20 cellular contexts compared by ENCODE assay signal in the genomic region with DNA sequence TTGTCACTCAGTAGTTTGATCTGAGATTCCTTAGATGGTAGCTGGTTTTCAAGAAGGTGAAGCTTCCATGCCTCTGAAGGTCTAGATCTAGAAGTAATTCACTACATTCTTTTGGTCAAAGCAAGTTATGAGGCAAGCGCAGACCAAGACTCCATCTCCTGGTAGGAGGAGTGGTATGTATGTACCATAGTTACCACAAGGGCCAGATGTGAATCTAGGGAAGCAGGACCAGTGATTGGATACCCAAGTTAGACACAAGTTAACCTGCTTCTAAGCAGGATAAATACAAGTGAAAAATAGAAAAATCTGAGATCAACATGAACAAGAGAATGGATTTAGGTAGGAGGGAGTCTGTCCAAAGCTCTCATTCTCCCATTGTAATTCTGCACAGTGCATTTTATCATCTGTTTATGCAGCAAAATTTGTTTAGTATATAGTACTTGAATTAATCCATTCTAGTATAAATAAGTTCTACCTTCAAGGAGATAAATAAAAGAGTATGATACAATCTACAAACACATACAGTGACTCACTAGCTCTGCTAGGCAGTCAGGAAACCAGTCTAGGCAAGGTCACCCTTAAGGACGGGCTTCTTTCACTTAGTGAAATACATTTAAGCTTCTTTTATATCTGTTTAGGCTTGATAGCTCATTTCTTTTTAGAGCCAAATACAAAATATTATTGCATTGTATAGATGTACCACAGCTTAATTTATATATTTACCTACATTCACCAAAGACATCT. TPM values are rescaled to one million over a fixed set of nuclear protein-coding genes. Genes with fewer than 3 reads are reported as not detected.
DNase-seq lines count a peak whose midpoint lies in the region; ATAC-seq and TF ChIP-seq lines count a peak whose summit lies in the region.
"Had no signal": no experiment of that assay in that cellular context is flagged by ENCODE, and none has a peak within 500 bp of the region (broad histone marks: within the 10 kb centered on the region; RNA-seq: fewer than 3 reads in every experiment).

No MANE protein-coding gene starts in this region.

- H3K36me3 ChIP-seq in breast epithelium, result no peaks in the 10 kb centered on the region
- H3K36me3 ChIP-seq: BLaER1, esophagus squamous epithelium, lower lobe of right lung had no signal

- intact Hi-C loops in breast epithelium (cut with DNase I; ENCODE audit: low total_unique reads), result no loop called here

- peak; percentile 40 to 55 for DNase-seq in T47D (ENCODE audit: low read depth in 1 of 2, low spot score in 1 of 2)
- DNase-seq in breast epithelium (ENCODE audit: low spot score in 2 of 2), result no peak
- DNase-seq in M059J (ENCODE audit: low read depth), result peak; percentile 70
- peak; percentile 16 for DNase-seq in dermis blood vessel endothelial cell
- DNase-seq in natural killer cell treated with Interleukin-12 subunit alpha and Interleukin-12 subunit beta and Interleukin-15 and Interleukin-18, amount 100 ng/mL, for 72 hours (ENCODE audit: low spot score), result no peak
- DNase-seq: activated CD4-positive, alpha-beta T cell treated with anti-CD3 and anti-CD28 coated beads, Interleukin-2, amount 50 U/mL, for 1 hour; DMS79 treated with DMSO at 0.1 percent for 48 hours; esophagus squamous epithelium; lower lobe of right lung; MV-4-11; NCI-H2107; RPMI8226; stimulated activated CD4-positive, alpha-beta T cell treated with anti-CD3 and anti-CD28 coated beads, Interleukin-2, amount 100 ng/mL, for 48 hours; trophoblast cell had no signal

- H3K4me3 Mint-ChIP-seq in natural killer cell treated with Interleukin-12 subunit alpha and Interleukin-12 subunit beta and Interleukin-15 and Interleukin-18, amount 100 ng/mL, for 72 hours, result peak overlapping the region; percentile 61
- H3K4me3 Mint-ChIP-seq: neural crest cell; T-helper 1 cell treated with Interleukin-12 subunit alpha and Interleukin-12 subunit beta and Interleukin-4 antibody, amounts not matched to agents 30 μg/mL and 1 μg/mL, for 36 hours had no signal

- in situ Hi-C loops in T47D (cut with HindIII; ENCODE audit: low pct_unique_long_range_greater_than_20kb, low sequenced_read_pairs), result no loop called here

- no peaks in the 10 kb centered on the region for H3K4me1 ChIP-seq in breast epithelium

- ATAC-seq in natural killer cell treated with Interleukin-12 subunit alpha and Interleukin-12 subunit beta and Interleukin-15 and Interleukin-18, amount 100 ng/mL, for 72 hours, result peak; percentile 72 to 76
- ATAC-seq in GM21526 (IDR thresholded peaks at IDR 0.05; ENCODE audit: low FRiP score, unreplicated experiment), result no peak
- no peak for ATAC-seq in HG03354 (IDR thresholded peaks at IDR 0.05; ENCODE audit: poor library complexity, severe bottlenecking, unreplicated experiment)
- ATAC-seq in HG03135 (IDR thresholded peaks at IDR 0.05; ENCODE audit: unreplicated experiment), result no peak
- ATAC-seq: lower lobe of right lung had no signal

- no peak overlapping the region for H3K27ac ChIP-seq in breast epithelium
- H3K27ac ChIP-seq: BLaER1, esophagus squamous epithelium, lower lobe of right lung had no signal

- H3K4me3 ChIP-seq in breast epithelium, result no peak overlapping the region
- H3K4me3 ChIP-seq: BLaER1, esophagus squamous epithelium, lower lobe of right lung had no signal

- H3K27me3 Mint-ChIP-seq in natural killer cell treated with Interleukin-12 subunit alpha and Interleukin-12 subunit beta and Interleukin-15 and Interleukin-18, amount 100 ng/mL, for 72 hours, result no peaks in the 10 kb centered on the region

- peak overlapping the region; percentile 85 to 93 for H3K27ac Mint-ChIP-seq in natural killer cell treated with Interleukin-12 subunit alpha and Interleukin-12 subunit beta and Interleukin-15 and Interleukin-18, amount 100 ng/mL, for 72 hours

- H3K9me3 ChIP-seq in breast epithelium, result no peaks in the 10 kb centered on the region
- H3K9me3 ChIP-seq: esophagus squamous epithelium, lower lobe of right lung had no signal

- no peaks in the 10 kb centered on the region for H3K9me3 Mint-ChIP-seq in natural killer cell treated with Interleukin-12 subunit alpha and Interleukin-12 subunit beta and Interleukin-15 and Interleukin-18, amount 100 ng/mL, for 72 hours

- peaks cover 42 to 46% of the 10 kb centered on the region in 2 donors for H3K4me1 Mint-ChIP-seq in natural killer cell treated with Interleukin-12 subunit alpha and Interleukin-12 subunit beta and Interleukin-15 and Interleukin-18, amount 100 ng/mL, for 72 hours (ENCODE audit: low read depth in 2 of 2)
- H3K4me1 Mint-ChIP-seq: neural crest cell had no signal

- H3K36me3 Mint-ChIP-seq in natural killer cell treated with Interleukin-12 subunit alpha and Interleukin-12 subunit beta and Interleukin-15 and Interleukin-18, amount 100 ng/mL, for 72 hours, result no peaks in the 10 kb centered on the region

- no peak for TF ChIP-seq CTCF in breast epithelium (IDR thresholded peaks at IDR 0.05)

- TF ChIP-seq POLR2A in breast epithelium (IDR thresholded peaks at IDR 0.05), result no peak

- H3K27me3 ChIP-seq in breast epithelium, result no peaks in the 10 kb centered on the region
- H3K27me3 ChIP-seq: BLaER1, esophagus squamous epithelium had no signal

RNA-seq across cellular contexts. Expression of a gene that starts 14.2 kb away (rescaled TPM):
- total RNA-seq in breast epithelium, result 10 to 100 TPM; 13.8 to 23.9 (median 15.4) TPM
- total RNA-seq in M059J (2014; rRNA removed; shearing (Covaris generic)), result 25.3 and 34.5 TPM in 2 replicates
- 4.1 and 5.3 TPM in 2 replicates for total RNA-seq in dermis blood vessel endothelial cell
- 100 to 1,000 TPM; 334 to 378 TPM for total RNA-seq in natural killer cell treated with Interleukin-12 subunit alpha and Interleukin-12 subunit beta and Interleukin-15 and Interleukin-18, amount 100 ng/mL, for 72 hours

Comparison
In these comparisons a context has a peak if more than half of its experiments do, and no peak if none do; other contexts are left out.
1. DNase-seq: peak in T47D (2 of 2), M059J (single experiment) and dermis blood vessel endothelial cell (single experiment); none in breast epithelium (0 of 2) and natural killer cell treated with Interleukin-12 subunit alpha and Interleukin-12 subunit beta and Interleukin-15 and Interleukin-18, amount 100 ng/mL, for 72 hours (single experiment).
2. ATAC-seq: peak in natural killer cell treated with Interleukin-12 subunit alpha and Interleukin-12 subunit beta and Interleukin-15 and Interleukin-18, amount 100 ng/mL, for 72 hours (2 of 2); none in GM21526 (single experiment), HG03354 (single experiment) and HG03135 (single experiment).